8 cellular contexts compared by ENCODE assay signal in the genomic region with DNA sequence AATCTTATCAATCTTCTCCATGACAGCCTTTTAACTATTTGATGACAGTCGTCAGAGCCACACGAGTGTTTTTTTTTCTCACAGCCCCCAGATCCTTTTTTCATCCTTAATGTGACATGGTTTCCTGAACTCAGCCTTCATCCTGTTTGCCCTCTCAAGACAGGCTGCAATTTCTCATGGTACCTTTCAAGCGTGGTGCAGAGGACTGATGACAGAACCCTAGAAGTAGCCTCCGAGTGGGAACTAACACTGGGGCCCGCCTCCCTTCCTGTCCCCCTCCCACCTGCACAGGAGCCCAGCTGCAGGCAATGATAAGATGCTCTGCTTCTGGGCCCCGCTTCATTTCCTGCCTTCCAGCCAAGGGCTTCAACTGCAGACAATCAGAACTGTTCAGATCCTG.
DNase-seq lines count a peak whose midpoint lies in the region; ATAC-seq and TF ChIP-seq lines count a peak whose summit lies in the region.
"Had no signal": no experiment of that assay in that cellular context is flagged by ENCODE, and none has a peak within 500 bp of the region (broad histone marks: within the 10 kb centered on the region; RNA-seq: fewer than 3 reads in every experiment).

No MANE protein-coding gene starts in this region.

- H3K9me3 ChIP-seq in mesenchymal stem cell (ENCODE audit: control insufficient read depth, low read length): no peaks in the 10 kb centered on the region
- H3K9me3 ChIP-seq in transverse colon: no peaks in the 10 kb centered on the region

- H3K4me3 Mint-ChIP-seq in T-helper 1 cell treated with Interleukin-12 subunit alpha and Interleukin-12 subunit beta and Interleukin-4 antibody, amounts not matched to agents 30 μg/mL and 1 μg/mL, for 36 hours: peak overlapping the region; percentile 19
- H3K4me3 Mint-ChIP-seq in activated T-cell treated with anti-CD3 and anti-CD28 coated beads, Interleukin-2, amount 50 U/mL, for 4 hours: no peak overlapping the region
- no peak overlapping the region for H3K4me3 Mint-ChIP-seq in chondrocyte (ENCODE audit: unreplicated experiment)
- H3K4me3 Mint-ChIP-seq: nephron had no signal

- H3K79me1 ChIP-seq in mesenchymal stem cell (replicated peaks; ENCODE audit: low read length, poor library complexity, severe bottlenecking): no peaks in the 10 kb centered on the region

- no peak overlapping the region for H3K23ac ChIP-seq in mesenchymal stem cell (ENCODE audit: low read length in 2 of 2)

- H2BK120ac ChIP-seq in mesenchymal stem cell (ENCODE audit: low read depth, low read length): no peak overlapping the region

- H2BK15ac ChIP-seq in mesenchymal stem cell (ENCODE audit: low read depth, poor library complexity, severe bottlenecking): peak overlapping the region; percentile 13

- no peak overlapping the region for H3K4me2 ChIP-seq in mesenchymal stem cell (ENCODE audit: low read length, poor library complexity, severe bottlenecking)

- H3K27ac ChIP-seq in mesenchymal stem cell (ENCODE audit: low read length, poor library complexity, severe bottlenecking): no peak overlapping the region
- no peak overlapping the region for H3K27ac ChIP-seq in transverse colon

- no peak overlapping the region for H3K14ac ChIP-seq in mesenchymal stem cell (ENCODE audit: low read length in 2 of 2)

- H3K4ac ChIP-seq in mesenchymal stem cell (ENCODE audit: low read depth in 1 of 2, low read length in 2 of 2): no peak overlapping the region

- WGBS in mesenchymal stem cell: 17% methylated on average over 6 of the region's 6 CpGs
- WGBS in transverse colon (ENCODE audit: low coverage in 1 of 2), 2 donors: 40 to 55% methylated on average over 3 to 6 of the region's 6 CpGs

- no peak overlapping the region for H4K91ac ChIP-seq in mesenchymal stem cell (ENCODE audit: low read length)

- H3K36me3 Mint-ChIP-seq in T-helper 1 cell treated with Interleukin-12 subunit alpha and Interleukin-12 subunit beta and Interleukin-4 antibody, amounts not matched to agents 30 μg/mL and 1 μg/mL, for 36 hours (ENCODE audit: low read depth): peaks cover 2% of the 10 kb centered on the region
- no peaks in the 10 kb centered on the region for H3K36me3 Mint-ChIP-seq in activated T-cell treated with anti-CD3 and anti-CD28 coated beads, Interleukin-2, amount 50 U/mL, for 4 hours (ENCODE audit: insufficient read depth)
- H3K36me3 Mint-ChIP-seq in chondrocyte (ENCODE audit: low read depth): no peaks in the 10 kb centered on the region

- H3K9ac ChIP-seq in mesenchymal stem cell (ENCODE audit: low read length): no peak overlapping the region

- no peaks in the 10 kb centered on the region for H3K9me3 Mint-ChIP-seq in T-helper 1 cell treated with Interleukin-12 subunit alpha and Interleukin-12 subunit beta and Interleukin-4 antibody, amounts not matched to agents 30 μg/mL and 1 μg/mL, for 36 hours
- no peaks in the 10 kb centered on the region for H3K9me3 Mint-ChIP-seq in activated T-cell treated with anti-CD3 and anti-CD28 coated beads, Interleukin-2, amount 50 U/mL, for 4 hours
- H3K9me3 Mint-ChIP-seq in chondrocyte (ENCODE audit: low read depth): no peaks in the 10 kb centered on the region
- H3K9me3 Mint-ChIP-seq: nephron had no signal

- H3K4me1 ChIP-seq in mesenchymal stem cell (ENCODE audit: control insufficient read depth, insufficient read depth, low read depth, low read length): no peaks in the 10 kb centered on the region
- no peaks in the 10 kb centered on the region for H3K4me1 ChIP-seq in transverse colon

- DNase-seq in activated T-cell treated with anti-CD3 and anti-CD28 coated beads, Interleukin-2, amount 50 U/mL, for 4 hours: peak; percentile 17
- no peak for DNase-seq in mesenchymal stem cell
- peak; percentile 22 for DNase-seq in transverse colon
- no peak for DNase-seq in COR-L47 (lab: John Stamatoyannopoulos, UW)
- no peak for DNase-seq in NCI-H446 (lab: John Stamatoyannopoulos, UW)
- no peak for DNase-seq in chondrocyte (ENCODE audit: low spot score)

- no peak for TF ChIP-seq CTCF in transverse colon (IDR thresholded peaks at IDR 0.05)
- TF ChIP-seq CTCF in chondrocyte (IDR thresholded peaks at IDR 0.05): no peak

- H3K4me3 ChIP-seq in mesenchymal stem cell (ENCODE audit: insufficient read depth in 1 of 2, low read depth in 1 of 2, low read length in 2 of 2): no peak overlapping the region
- H3K4me3 ChIP-seq in transverse colon: no peak overlapping the region

- no peak overlapping the region for H2AK5ac ChIP-seq in mesenchymal stem cell (ENCODE audit: low read length, severe bottlenecking)

- no peaks in the 10 kb centered on the region for H3K36me3 ChIP-seq in mesenchymal stem cell (ENCODE audit: control insufficient read depth in 1 of 2, insufficient read depth in 2 of 2, low read depth in 1 of 2, low read length in 2 of 2)
- no peaks in the 10 kb centered on the region for H3K36me3 ChIP-seq in transverse colon

- H4K8ac ChIP-seq in mesenchymal stem cell (ENCODE audit: low read length): no peak overlapping the region

- peak overlapping the region; percentile 50 for H3K27ac Mint-ChIP-seq in T-helper 1 cell treated with Interleukin-12 subunit alpha and Interleukin-12 subunit beta and Interleukin-4 antibody, amounts not matched to agents 30 μg/mL and 1 μg/mL, for 36 hours
- H3K27ac Mint-ChIP-seq in chondrocyte (ENCODE audit: unreplicated experiment): no peak overlapping the region

- peaks cover 49% of the 10 kb centered on the region for H3K4me1 Mint-ChIP-seq in T-helper 1 cell treated with Interleukin-12 subunit alpha and Interleukin-12 subunit beta and Interleukin-4 antibody, amounts not matched to agents 30 μg/mL and 1 μg/mL, for 36 hours (ENCODE audit: low read depth)
- H3K4me1 Mint-ChIP-seq in activated T-cell treated with anti-CD3 and anti-CD28 coated beads, Interleukin-2, amount 50 U/mL, for 4 hours (ENCODE audit: low read depth): peaks cover 73% of the 10 kb centered on the region
- H3K4me1 Mint-ChIP-seq in chondrocyte (ENCODE audit: low read depth): no peaks in the 10 kb centered on the region

- no peak for TF ChIP-seq POLR2A in transverse colon (IDR thresholded peaks at IDR 0.05)

- in situ Hi-C loops in transverse colon (cut with MboI; ENCODE audit: low pct_ligation_motif_present in 1 of 4, low pct_unique_long_range_greater_than_20kb in 1 of 4, low sequenced_read_pairs in 3 of 4): no loop called here

- TF ChIP-seq EP300 in transverse colon (IDR thresholded peaks at IDR 0.05; ENCODE audit: low read depth): no peak

- no peak overlapping the region for H2BK5ac ChIP-seq in mesenchymal stem cell (ENCODE audit: low read depth, low read length, poor library complexity, severe bottlenecking)

- peak; percentile 56 to 61 for ATAC-seq in activated T-cell treated with anti-CD3 and anti-CD28 coated beads, Interleukin-2, amount 50 U/mL, for 4 hours

- H2BK12ac ChIP-seq in mesenchymal stem cell (ENCODE audit: low read length in 2 of 2): no peak overlapping the region

- H3K27me3 Mint-ChIP-seq in T-helper 1 cell treated with Interleukin-12 subunit alpha and Interleukin-12 subunit beta and Interleukin-4 antibody, amounts not matched to agents 30 μg/mL and 1 μg/mL, for 36 hours (ENCODE audit: low read depth): no peaks in the 10 kb centered on the region
- no peaks in the 10 kb centered on the region for H3K27me3 Mint-ChIP-seq in activated T-cell treated with anti-CD3 and anti-CD28 coated beads, Interleukin-2, amount 50 U/mL, for 4 hours (ENCODE audit: low read depth)
- H3K27me3 Mint-ChIP-seq in chondrocyte (ENCODE audit: low read depth): peaks cover 20% of the 10 kb centered on the region

- intact Hi-C loops in transverse colon (cut with DNase I; ENCODE audit: low total_unique reads): no loop called here

- H3K27me3 ChIP-seq in mesenchymal stem cell (ENCODE audit: control insufficient read depth in 1 of 2, insufficient read depth in 1 of 2, low read length in 2 of 2) (peaks cover 0 to 2% of the 10 kb centered on the region in 2 experiments), transverse colon (no peaks in the 10 kb centered on the region)

- no peak overlapping the region for H3K18ac ChIP-seq in mesenchymal stem cell (ENCODE audit: low read depth in 1 of 2, low read length in 2 of 2)

- no peak overlapping the region for H2AFZ ChIP-seq in mesenchymal stem cell (ENCODE audit: low read depth, low read length)

Comparison
In these comparisons a context has a peak if more than half of its experiments do, and no peak if none do; other contexts are left out.
1. DNase-seq: peak in activated T-cell treated with anti-CD3 and anti-CD28 coated beads, Interleukin-2, amount 50 U/mL, for 4 hours (single experiment) and transverse colon (single experiment); none in mesenchymal stem cell (single experiment), COR-L47 (single experiment), NCI-H446 (0 of 2) and chondrocyte (single experiment).